In the genomic region with DNA sequence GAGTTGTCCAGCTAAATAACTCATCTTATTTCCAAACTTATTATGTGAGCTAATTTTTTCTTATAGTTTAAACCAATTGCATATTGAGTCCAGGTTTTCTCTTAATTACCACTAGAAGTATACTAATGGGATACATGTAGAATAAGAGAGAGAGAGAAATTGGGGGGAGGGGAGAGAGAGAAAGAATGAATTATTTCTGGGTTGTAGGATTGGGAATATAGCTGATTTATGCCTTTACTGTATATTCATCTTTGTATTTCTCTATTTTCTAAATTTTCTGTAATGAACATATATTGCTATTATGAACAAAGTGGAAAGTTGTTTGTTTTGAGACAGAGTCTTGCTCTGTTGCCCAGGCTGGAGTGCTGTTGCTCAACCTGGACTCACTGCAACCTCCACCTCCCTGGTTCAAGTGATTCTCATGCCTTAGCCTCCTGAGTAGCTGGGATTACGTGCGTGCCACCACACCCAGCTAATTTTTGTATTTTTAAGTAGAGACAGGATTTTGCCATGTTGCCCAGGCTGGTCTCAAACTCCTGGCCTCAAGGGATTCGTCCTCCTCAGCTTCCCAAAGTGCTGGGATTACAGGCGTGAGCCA, we compare ENCODE assay signal across 2 cellular contexts.
TF ChIP-seq lines count a peak whose summit lies in the region.

No MANE protein-coding gene starts in this region.

TF ChIP-seq in SK-N-SH, 30 proteins besides CTCF, POLR2A, EP300 and RAD21 (continued from another document):
- TF ChIP-seq, protein P1, sequence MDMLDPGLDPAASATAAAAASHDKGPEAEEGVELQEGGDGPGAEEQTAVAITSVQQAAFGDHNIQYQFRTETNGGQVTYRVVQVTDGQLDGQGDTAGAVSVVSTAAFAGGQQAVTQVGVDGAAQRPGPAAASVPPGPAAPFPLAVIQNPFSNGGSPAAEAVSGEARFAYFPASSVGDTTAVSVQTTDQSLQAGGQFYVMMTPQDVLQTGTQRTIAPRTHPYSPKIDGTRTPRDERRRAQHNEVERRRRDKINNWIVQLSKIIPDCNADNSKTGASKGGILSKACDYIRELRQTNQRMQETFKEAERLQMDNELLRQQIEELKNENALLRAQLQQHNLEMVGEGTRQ (IDR thresholded peaks at IDR 0.05; ENCODE audit: borderline replicate concordance, low read depth, low read length), result no peak
- TF ChIP-seq FOXM1 (IDR thresholded peaks at IDR 0.05; ENCODE audit: low read depth) (no peak), FOXJ3 (CRISPR knock-in tag; IDR thresholded peaks at IDR 0.05) (no peak), ELF1 (IDR thresholded peaks at IDR 0.05) (no peak), TAF1 (IDR thresholded peaks at IDR 0.05; ENCODE audit: borderline replicate concordance, low read depth, low read length) (no peak)
- TF ChIP-seq, protein P2, sequence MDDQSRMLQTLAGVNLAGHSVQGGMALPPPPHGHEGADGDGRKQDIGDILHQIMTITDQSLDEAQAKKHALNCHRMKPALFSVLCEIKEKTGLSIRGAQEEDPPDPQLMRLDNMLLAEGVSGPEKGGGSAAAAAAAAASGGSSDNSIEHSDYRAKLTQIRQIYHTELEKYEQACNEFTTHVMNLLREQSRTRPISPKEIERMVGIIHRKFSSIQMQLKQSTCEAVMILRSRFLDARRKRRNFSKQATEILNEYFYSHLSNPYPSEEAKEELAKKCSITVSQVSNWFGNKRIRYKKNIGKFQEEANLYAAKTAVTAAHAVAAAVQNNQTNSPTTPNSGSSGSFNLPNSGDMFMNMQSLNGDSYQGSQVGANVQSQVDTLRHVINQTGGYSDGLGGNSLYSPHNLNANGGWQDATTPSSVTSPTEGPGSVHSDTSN (IDR thresholded peaks at IDR 0.05), result no peak
- TF ChIP-seq, protein P3, sequence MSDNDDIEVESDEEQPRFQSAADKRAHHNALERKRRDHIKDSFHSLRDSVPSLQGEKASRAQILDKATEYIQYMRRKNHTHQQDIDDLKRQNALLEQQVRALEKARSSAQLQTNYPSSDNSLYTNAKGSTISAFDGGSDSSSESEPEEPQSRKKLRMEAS (IDR thresholded peaks at IDR 0.05; ENCODE audit: low read depth), result no peak
- TF ChIP-seq, protein P4, sequence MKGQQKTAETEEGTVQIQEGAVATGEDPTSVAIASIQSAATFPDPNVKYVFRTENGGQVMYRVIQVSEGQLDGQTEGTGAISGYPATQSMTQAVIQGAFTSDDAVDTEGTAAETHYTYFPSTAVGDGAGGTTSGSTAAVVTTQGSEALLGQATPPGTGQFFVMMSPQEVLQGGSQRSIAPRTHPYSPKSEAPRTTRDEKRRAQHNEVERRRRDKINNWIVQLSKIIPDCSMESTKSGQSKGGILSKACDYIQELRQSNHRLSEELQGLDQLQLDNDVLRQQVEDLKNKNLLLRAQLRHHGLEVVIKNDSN (IDR thresholded peaks at IDR 0.05; ENCODE audit: borderline replicate concordance, low read depth), result no peak

TF ChIP-seq in SK-N-SH treated with all-trans-retinoic acid at 6 μM for 48 hours, 23 proteins besides CTCF, POLR2A, EP300 and RAD21 (continued from another document):
- no peak for TF ChIP-seq BACH2 (CRISPR knock-in tag; IDR thresholded peaks at IDR 0.05; ENCODE audit: borderline replicate concordance)
- no peak for TF ChIP-seq SNAI2 (CRISPR knock-in tag; IDR thresholded peaks at IDR 0.05)
- TF ChIP-seq ISL1 (CRISPR knock-in tag; IDR thresholded peaks at IDR 0.05), result no peak
- TF ChIP-seq, protein P5, sequence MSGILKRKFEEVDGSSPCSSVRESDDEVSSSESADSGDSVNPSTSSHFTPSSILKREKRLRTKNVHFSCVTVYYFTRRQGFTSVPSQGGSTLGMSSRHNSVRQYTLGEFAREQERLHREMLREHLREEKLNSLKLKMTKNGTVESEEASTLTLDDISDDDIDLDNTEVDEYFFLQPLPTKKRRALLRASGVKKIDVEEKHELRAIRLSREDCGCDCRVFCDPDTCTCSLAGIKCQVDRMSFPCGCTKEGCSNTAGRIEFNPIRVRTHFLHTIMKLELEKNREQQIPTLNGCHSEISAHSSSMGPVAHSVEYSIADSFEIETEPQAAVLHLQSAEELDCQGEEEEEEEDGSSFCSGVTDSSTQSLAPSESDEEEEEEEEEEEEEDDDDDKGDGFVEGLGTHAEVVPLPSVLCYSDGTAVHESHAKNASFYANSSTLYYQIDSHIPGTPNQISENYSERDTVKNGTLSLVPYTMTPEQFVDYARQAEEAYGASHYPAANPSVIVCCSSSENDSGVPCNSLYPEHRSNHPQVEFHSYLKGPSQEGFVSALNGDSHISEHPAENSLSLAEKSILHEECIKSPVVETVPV (CRISPR knock-in tag; IDR thresholded peaks at IDR 0.05), result no peak
- no peak for TF ChIP-seq CSDC2 (CRISPR knock-in tag; IDR thresholded peaks at IDR 0.05)
- no peak for TF ChIP-seq ZFP3 (CRISPR knock-in tag; IDR thresholded peaks at IDR 0.05)
